Comparison of ENCODE assay signal across 9 cellular contexts in the genomic region with DNA sequence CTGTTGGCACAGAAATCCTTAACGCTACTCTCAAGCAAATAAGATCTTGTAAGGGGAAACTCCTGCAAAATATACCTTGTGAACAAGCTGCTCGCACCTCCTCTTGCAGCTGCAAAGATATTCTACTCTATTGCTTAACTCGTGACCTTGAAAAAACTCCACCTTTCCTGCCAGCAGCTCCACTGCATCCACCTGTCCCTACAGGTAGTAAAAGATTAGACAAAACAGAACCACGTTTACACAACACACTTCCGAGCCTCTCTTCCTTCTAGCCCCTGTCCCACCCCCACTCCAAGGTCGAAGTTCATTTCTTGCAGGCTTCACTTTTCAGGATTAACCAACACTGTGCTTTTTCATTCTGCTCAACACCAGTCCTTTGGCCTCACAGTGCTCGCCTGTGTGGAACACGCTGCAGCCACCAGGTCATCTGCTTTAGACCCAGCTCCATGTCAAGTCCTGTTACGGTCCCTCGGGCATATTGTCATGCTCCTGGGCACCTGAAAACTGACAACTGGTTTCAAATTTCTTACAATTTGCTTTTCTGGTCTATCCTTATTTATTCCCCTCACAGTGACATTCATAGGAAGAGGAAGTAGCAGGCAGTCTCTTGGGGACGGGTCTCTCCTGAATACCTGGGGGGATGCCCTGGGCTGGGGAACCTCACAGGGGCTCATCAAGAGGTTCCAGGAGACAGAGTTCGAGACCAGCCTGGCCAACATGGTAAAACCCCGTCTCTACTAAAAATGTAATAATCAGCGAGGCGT.
DNase-seq lines count a peak whose midpoint lies in the region; ATAC-seq and TF ChIP-seq lines count a peak whose summit lies in the region.
"Had no signal": no experiment of that assay in that cellular context is flagged by ENCODE, and none has a peak within 500 bp of the region (broad histone marks: within the 10 kb centered on the region; RNA-seq: fewer than 3 reads in every experiment).

No MANE protein-coding gene starts in this region.

- peaks cover 72% of the 10 kb centered on the region for H3K36me3 Mint-ChIP-seq in T-cell
- no peaks in the 10 kb centered on the region for H3K36me3 Mint-ChIP-seq in stimulated activated effector memory CD8-positive, alpha-beta T cell treated with anti-CD3 and anti-CD28 coated beads, Interleukin-12 subunit alpha, Interleukin-12 subunit beta, amount 100 ng/mL, for 72 hours

- H3K9me3 Mint-ChIP-seq in T-cell = no peaks in the 10 kb centered on the region
- H3K9me3 Mint-ChIP-seq in stimulated activated effector memory CD8-positive, alpha-beta T cell treated with anti-CD3 and anti-CD28 coated beads, Interleukin-12 subunit alpha, Interleukin-12 subunit beta, amount 100 ng/mL, for 72 hours = no peaks in the 10 kb centered on the region

- DNase-seq in NCI-H2171 treated with DMSO at 0.1 percent for 48 hours (lab: John Stamatoyannopoulos, UW) (peak; percentile 14), NCI-H2171 (lab: John Stamatoyannopoulos, UW) (no peak), T-cell (no peak), esophagus muscularis mucosa (ENCODE audit: extremely low spot score) (no peak)
- DNase-seq in stimulated activated effector memory CD8-positive, alpha-beta T cell treated with anti-CD3 and anti-CD28 coated beads, Interleukin-12 subunit alpha, Interleukin-12 subunit beta, amount 100 ng/mL, for 72 hours (ENCODE audit: low spot score in 2 of 2) = no peak
- DNase-seq in stimulated activated CD4-positive, alpha-beta T cell treated with anti-CD3 and anti-CD28 coated beads, Interleukin-15, amount 100 ng/mL, for 24 hours = no peak
- DNase-seq: anterior cingulate cortex had no signal

- peaks cover 8 to 58% (median 29%) of the 10 kb centered on the region in 4 donors for H3K36me3 ChIP-seq in esophagus muscularis mucosa

- intact Hi-C loops in esophagus muscularis mucosa (cut with DNase I) = loop anchor here (5.0 kb wide), 3 partner anchors 97 to 142 kb away; no protein-coding TSS in a partner anchor

- H3K4me3 Mint-ChIP-seq in T-cell = no peak overlapping the region
- H3K4me3 Mint-ChIP-seq in stimulated activated effector memory CD8-positive, alpha-beta T cell treated with anti-CD3 and anti-CD28 coated beads, Interleukin-12 subunit alpha, Interleukin-12 subunit beta, amount 100 ng/mL, for 72 hours = peak overlapping the region; percentile 32

- no peak for TF ChIP-seq POLR2A in esophagus muscularis mucosa (IDR thresholded peaks at IDR 0.05; ENCODE audit: low read depth)

- whole genome bisulfite sequencing in esophagus muscularis mucosa = 90% methylated on average over 15 of the region's 15 CpGs

- H3K27me3 Mint-ChIP-seq in T-cell = no peaks in the 10 kb centered on the region

- H3K27ac Mint-ChIP-seq in T-cell = peak overlapping the region; percentile 83 to 85
- H3K27ac Mint-ChIP-seq in stimulated activated effector memory CD8-positive, alpha-beta T cell treated with anti-CD3 and anti-CD28 coated beads, Interleukin-12 subunit alpha, Interleukin-12 subunit beta, amount 100 ng/mL, for 72 hours = peak overlapping the region; percentile 92

- no peak for TF ChIP-seq EP300 in esophagus muscularis mucosa (IDR thresholded peaks at IDR 0.05)

- H3K27me3 ChIP-seq in esophagus muscularis mucosa = no peaks in the 10 kb centered on the region

- CTCF ChIA-PET in T-cell (lab: Charles Lee) = interaction anchor here in 1 of 2 donors (0.6 to 1.3 kb wide), 3 partner anchors 12 to 142 kb away, joined by 3 to 4 read pairs (median 3); no protein-coding TSS in a partner anchor

- H3K4me1 Mint-ChIP-seq in T-cell = peaks cover 70 to 99% (median 95%) of the 10 kb centered on the region in 3 donors
- peaks cover 99% of the 10 kb centered on the region for H3K4me1 Mint-ChIP-seq in stimulated activated effector memory CD8-positive, alpha-beta T cell treated with anti-CD3 and anti-CD28 coated beads, Interleukin-12 subunit alpha, Interleukin-12 subunit beta, amount 100 ng/mL, for 72 hours

- POLR2A ChIA-PET in T-cell (lab: Charles Lee) = interaction anchor here (0.5 to 0.7 kb wide), 5 partner anchors 13 to 519 kb away, joined by 3 to 11 read pairs (median 3); no protein-coding TSS in a partner anchor

- H3K27ac ChIP-seq in esophagus muscularis mucosa (replicated peaks in 1 of 4) = peak overlapping the region; percentile 72 to 76 (median 74)

- TF ChIP-seq CTCF in esophagus muscularis mucosa (IDR thresholded peaks at IDR 0.05) = no peak

- peaks cover 83 to 99% (median 93%) of the 10 kb centered on the region in 4 donors for H3K4me1 ChIP-seq in esophagus muscularis mucosa

- no peaks in the 10 kb centered on the region for H3K9me3 ChIP-seq in esophagus muscularis mucosa

- no peak overlapping the region for H3K4me3 ChIP-seq in esophagus muscularis mucosa

- no peak for ATAC-seq in T-cell (replicated peaks in 1 of 4)
- no peak for ATAC-seq in stimulated activated effector memory CD8-positive, alpha-beta T cell treated with anti-CD3 and anti-CD28 coated beads, Interleukin-12 subunit alpha, Interleukin-12 subunit beta, amount 100 ng/mL, for 72 hours
- no peak for ATAC-seq in HG03520 (IDR thresholded peaks at IDR 0.05; ENCODE audit: unreplicated experiment)
- no peak for ATAC-seq in HG02970 (IDR thresholded peaks at IDR 0.05; ENCODE audit: low FRiP score, unreplicated experiment)
